ENCODE assay signal across 1 cellular context in the genomic region with DNA sequence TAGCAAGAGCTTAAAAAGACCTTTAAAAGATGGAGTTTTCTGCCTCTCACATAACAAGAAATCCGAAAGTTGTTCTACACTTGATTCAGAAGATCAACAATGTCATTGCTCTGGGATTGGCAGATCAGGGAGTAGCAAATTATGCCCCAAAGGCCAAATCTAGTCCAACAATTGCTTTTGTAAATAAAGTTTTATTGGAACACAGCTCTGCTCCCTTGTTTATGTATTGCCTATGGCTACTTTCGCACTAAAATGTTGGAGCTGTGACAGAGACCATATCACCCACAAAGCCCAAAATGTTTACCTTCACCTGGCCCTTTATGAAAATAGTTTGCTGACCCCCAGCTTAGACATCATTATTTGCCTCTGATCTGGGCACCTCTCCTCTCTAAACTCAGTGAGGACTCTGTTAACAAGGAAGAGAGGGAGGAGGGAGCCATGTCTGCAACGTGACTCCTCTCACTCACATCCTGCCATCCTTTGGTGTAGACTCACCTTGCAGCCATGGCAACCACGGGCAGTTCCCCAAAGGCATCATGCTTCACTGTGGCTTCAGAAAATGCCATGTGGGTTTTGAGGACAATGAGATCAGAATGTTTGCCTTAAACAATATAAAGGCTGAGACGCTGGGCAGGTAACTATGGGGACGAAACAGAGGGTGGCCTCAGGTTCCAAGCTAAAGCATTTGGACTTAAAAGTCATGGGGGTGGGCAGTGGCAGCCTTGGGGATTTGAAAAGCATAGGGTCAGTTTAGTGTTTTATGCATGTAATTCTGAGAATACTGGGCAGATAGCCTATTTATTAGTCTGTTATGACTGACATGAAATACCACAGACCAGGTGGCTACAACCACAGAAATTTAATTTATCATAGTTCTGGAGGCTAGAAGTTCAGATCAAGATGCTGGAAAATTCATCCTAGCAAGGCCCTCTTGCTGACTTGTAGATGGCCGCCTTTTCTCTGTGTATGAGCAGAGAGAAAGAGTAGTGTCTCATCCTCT.
TF ChIP-seq lines count a peak whose summit lies in the region.

No MANE protein-coding gene starts in this region.

TF ChIP-seq in GM23338, 12 proteins besides CTCF, POLR2A, EP300 and RAD21 (continued from another document):
- TF ChIP-seq ZNF462 (CRISPR knock-in tag; IDR thresholded peaks at IDR 0.05) = no peak
- TF ChIP-seq EZH2phosphoT487 (IDR thresholded peaks at IDR 0.05; ENCODE audit: unreplicated experiment) = no peak
- TF ChIP-seq ZNF114 (CRISPR knock-in tag; IDR thresholded peaks at IDR 0.05) = no peak
- no peak for TF ChIP-seq REST (IDR thresholded peaks at IDR 0.05; ENCODE audit: unreplicated experiment)
